In genomic region chr12:6942331-6942665, GRCh38 we compare ENCODE assay signal across 7 cellular contexts. TPM values are rescaled to one million over a fixed set of nuclear protein-coding genes. Genes with fewer than 3 reads are reported as not detected.
DNase-seq lines count a peak whose midpoint lies in the region; ATAC-seq lines count a peak whose summit lies in the region.
"Had no signal": no experiment of that assay in that cellular context is flagged by ENCODE, and none has a peak within 500 bp of the region (broad histone marks: within the 10 kb centered on the region; RNA-seq: fewer than 3 reads in every experiment).

No MANE protein-coding gene starts in this region.

- peaks cover 15% of the 10 kb centered on the region for H3K36me3 ChIP-seq in ectodermal cell (ENCODE audit: control insufficient read depth, insufficient read depth, low read length)

- peak overlapping the region; percentile 17 for H3K4me3 Mint-ChIP-seq in stimulated activated memory B cell treated with anti-CD40 and anti-IgM and Interleukin-4, amounts not matched to agents 10 μg/mL and 1 μg/mL and 100 μg/mL, for 72 hours

- H3K9me3 Mint-ChIP-seq in stimulated activated memory B cell treated with anti-CD40 and anti-IgM and Interleukin-4, amounts not matched to agents 10 μg/mL and 1 μg/mL and 100 μg/mL, for 72 hours: no peaks in the 10 kb centered on the region

- peaks cover 28% of the 10 kb centered on the region for H3K36me3 Mint-ChIP-seq in stimulated activated memory B cell treated with anti-CD40 and anti-IgM and Interleukin-4, amounts not matched to agents 10 μg/mL and 1 μg/mL and 100 μg/mL, for 72 hours

- H3K27me3 Mint-ChIP-seq in stimulated activated memory B cell treated with anti-CD40 and anti-IgM and Interleukin-4, amounts not matched to agents 10 μg/mL and 1 μg/mL and 100 μg/mL, for 72 hours: no peaks in the 10 kb centered on the region

- peak; percentile 64 for DNase-seq in NCI-H82 (lab: John Stamatoyannopoulos, UW)
- DNase-seq in NCI-H82 treated with DMSO at 0.1 percent for 48 hours (lab: John Stamatoyannopoulos, UW; ENCODE audit: unreplicated experiment): no peak
- DNase-seq in cerebellar nuclear complex (lab: John Stamatoyannopoulos, UW): no peak
- no peak for DNase-seq in AG08396 (ENCODE audit: low spot score)
- DNase-seq: NCI-H1436 had no signal

- H3K27me3 ChIP-seq in ectodermal cell (ENCODE audit: control insufficient read depth, insufficient read depth, low read length, poor library complexity, severe bottlenecking): no peaks in the 10 kb centered on the region

- peaks cover 18% of the 10 kb centered on the region for H3K4me1 ChIP-seq in ectodermal cell (ENCODE audit: control insufficient read depth, insufficient read depth, low read length)

- WGBS in ectodermal cell, 2 experiments: 97 to 98% methylated on average over 11 of the region's 11 CpGs

- H3K27ac Mint-ChIP-seq in stimulated activated memory B cell treated with anti-CD40 and anti-IgM and Interleukin-4, amounts not matched to agents 10 μg/mL and 1 μg/mL and 100 μg/mL, for 72 hours: peak overlapping the region; percentile 98

- ATAC-seq in stimulated activated memory B cell treated with anti-CD40 and anti-IgM and Interleukin-4, amounts not matched to agents 10 μg/mL and 1 μg/mL and 100 μg/mL, for 72 hours: no peak

- peaks cover 70% of the 10 kb centered on the region for H3K4me1 Mint-ChIP-seq in stimulated activated memory B cell treated with anti-CD40 and anti-IgM and Interleukin-4, amounts not matched to agents 10 μg/mL and 1 μg/mL and 100 μg/mL, for 72 hours

- peak overlapping the region; percentile 100 for H3K27ac ChIP-seq in ectodermal cell (ENCODE audit: insufficient read depth, low read depth, low read length, poor library complexity, severe bottlenecking)

- H3K4me3 ChIP-seq in ectodermal cell (ENCODE audit: insufficient read depth, low read depth, low read length): no peak overlapping the region

- no peaks in the 10 kb centered on the region for H3K9me3 ChIP-seq in ectodermal cell (ENCODE audit: control insufficient read depth, low read length)

RNA-seq across cellular contexts. Expression of gene RNU7-1, which starts 1.3 kb away (rescaled TPM):
- polyA plus RNA-seq in ectodermal cell (2013, experiment 1 of 4): not detected
- not detected for polyA plus RNA-seq in ectodermal cell (2013, experiment 2 of 4)
- polyA plus RNA-seq in ectodermal cell (2013, experiment 3 of 4): not detected
- polyA plus RNA-seq in ectodermal cell (2013, experiment 4 of 4): not detected

RNA-seq across cellular contexts. Expression of gene C12orf57, which starts 1.5 kb away (rescaled TPM):
- polyA plus RNA-seq in ectodermal cell (2013, experiment 1 of 4): 290 TPM
- polyA plus RNA-seq in ectodermal cell (2013, experiment 2 of 4): 288 TPM
- 271 TPM for polyA plus RNA-seq in ectodermal cell (2013, experiment 3 of 4)
- polyA plus RNA-seq in ectodermal cell (2013, experiment 4 of 4): 291 TPM

RNA-seq across cellular contexts. Expression of gene PTPN6, which starts 8.9 kb away (rescaled TPM):
- polyA plus RNA-seq in ectodermal cell (2013, experiment 1 of 4): 2.0 TPM
- polyA plus RNA-seq in ectodermal cell (2013, experiment 2 of 4): 2.1 TPM
- polyA plus RNA-seq in ectodermal cell (2013, experiment 3 of 4): 2.7 TPM
- polyA plus RNA-seq in ectodermal cell (2013, experiment 4 of 4): 2.5 TPM

RNA-seq across cellular contexts. Expression of gene ATN1, which starts 14.5 kb away (rescaled TPM):
- 138 TPM for polyA plus RNA-seq in ectodermal cell (2013, experiment 1 of 4)
- polyA plus RNA-seq in ectodermal cell (2013, experiment 2 of 4): 139 TPM
- 126 TPM for polyA plus RNA-seq in ectodermal cell (2013, experiment 3 of 4)
- 147 TPM for polyA plus RNA-seq in ectodermal cell (2013, experiment 4 of 4)

RNA-seq across cellular contexts. Expression of gene ENO2, which starts 27.9 kb away (rescaled TPM):
- 136 TPM for polyA plus RNA-seq in ectodermal cell (2013, experiment 1 of 4)
- polyA plus RNA-seq in ectodermal cell (2013, experiment 2 of 4): 142 TPM
- polyA plus RNA-seq in ectodermal cell (2013, experiment 3 of 4): 97.0 TPM
- 113 TPM for polyA plus RNA-seq in ectodermal cell (2013, experiment 4 of 4)
